In genomic region chr20:35286899-35287508, GRCh38 we compare ENCODE assay signal across 17 cellular contexts. TPM values are rescaled to one million over a fixed set of nuclear protein-coding genes. Genes with fewer than 3 reads are reported as not detected.
DNase-seq lines count a peak whose midpoint lies in the region; TF ChIP-seq lines count a peak whose summit lies in the region.
"Had no signal": no experiment of that assay in that cellular context is flagged by ENCODE, and none has a peak within 500 bp of the region (broad histone marks: within the 10 kb centered on the region; RNA-seq: fewer than 3 reads in every experiment).

No MANE protein-coding gene starts in this region.

- no peak overlapping the region for H3K4me2 ChIP-seq in mesenchymal stem cell (ENCODE audit: low read length, poor library complexity, severe bottlenecking)
- H3K4me2 ChIP-seq: BLaER1 had no signal

- CTCF ChIA-PET in RWPE1 (lab: Yijun Ruan, JAX), result interaction anchor here (0.6 to 0.9 kb wide), 2 partner anchors 17 to 52 kb away, joined by 3 to 5 read pairs; no protein-coding TSS in a partner anchor

- H3K4me3 ChIP-seq in mesenchymal stem cell (ENCODE audit: insufficient read depth in 1 of 2, low read depth in 1 of 2, low read length in 2 of 2), result no peak overlapping the region
- no peak overlapping the region for H3K4me3 ChIP-seq in colonic mucosa
- H3K4me3 ChIP-seq: BLaER1, GM12878, GM23248 had no signal

- H3K36me3 ChIP-seq in mesenchymal stem cell (ENCODE audit: control insufficient read depth in 1 of 2, insufficient read depth in 2 of 2, low read depth in 1 of 2, low read length in 2 of 2), result peaks cover 0 to 6% of the 10 kb centered on the region in 2 experiments
- no peaks in the 10 kb centered on the region for H3K36me3 ChIP-seq in colonic mucosa

- H3K9ac ChIP-seq in mesenchymal stem cell (ENCODE audit: low read length) (no peak overlapping the region), colonic mucosa (ENCODE audit: low read depth in 2 of 2, low read length in 2 of 2) (no peak overlapping the region)
- H3K9ac ChIP-seq: BLaER1, GM23248 had no signal

- H3K9me3 ChIP-seq in mesenchymal stem cell (ENCODE audit: control insufficient read depth, low read length), result no peaks in the 10 kb centered on the region
- no peaks in the 10 kb centered on the region for H3K9me3 ChIP-seq in colonic mucosa
- H3K9me3 ChIP-seq: BLaER1 had no signal

- H2BK120ac ChIP-seq in mesenchymal stem cell (ENCODE audit: low read depth, low read length), result no peak overlapping the region

- POLR2A ChIA-PET in RWPE1 (lab: Yijun Ruan, JAX; ENCODE audit: low non-redundant PET), result no interaction called here

- H3K4me1 ChIP-seq in mesenchymal stem cell (ENCODE audit: control insufficient read depth, insufficient read depth, low read depth, low read length) (peaks cover 15% of the 10 kb centered on the region), colonic mucosa (peaks cover 10% of the 10 kb centered on the region)

- no peak overlapping the region for H2BK5ac ChIP-seq in mesenchymal stem cell (ENCODE audit: low read depth, low read length, poor library complexity, severe bottlenecking)

- H2BK12ac ChIP-seq in mesenchymal stem cell (ENCODE audit: low read length in 2 of 2), result no peak overlapping the region

- intact Hi-C loops in colonic mucosa (cut with DNase I), result no loop called here

- H3K23ac ChIP-seq in mesenchymal stem cell (ENCODE audit: low read length in 2 of 2), result no peak overlapping the region

- H3K79me1 ChIP-seq in mesenchymal stem cell (replicated peaks; ENCODE audit: low read length, poor library complexity, severe bottlenecking), result no peaks in the 10 kb centered on the region

- no peak for DNase-seq in RWPE1 (ENCODE audit: low spot score)
- DNase-seq in epidermal melanocyte (ENCODE audit: insufficient read length, low spot score), result peak; percentile 6
- no peak for DNase-seq in mesenchymal stem cell
- no peak for DNase-seq in 8988T
- no peak for DNase-seq in activated CD4-positive, CD25-positive, alpha-beta regulatory T cell treated with anti-CD3 and anti-CD28 coated beads, Interleukin-2, amount 50 U/mL, for 72 hours
- DNase-seq in colonic mucosa, result no peak
- DNase-seq: AML-193; Calu3; CD4-positive, CD25-positive, alpha-beta regulatory T cell; DMS 273 treated with DMSO at 0.1 percent for 48 hours; GM23248 had no signal

- H3K4ac ChIP-seq in mesenchymal stem cell (ENCODE audit: low read depth in 1 of 2, low read length in 2 of 2), result no peak overlapping the region

- WGBS in mesenchymal stem cell, result 90% methylated on average over 17 of the region's 17 CpGs

- H3K14ac ChIP-seq in mesenchymal stem cell (ENCODE audit: low read length in 2 of 2), result no peak overlapping the region

- H2AK5ac ChIP-seq in mesenchymal stem cell (ENCODE audit: low read length, severe bottlenecking), result peak overlapping the region; percentile 80

- H3K27me3 ChIP-seq in mesenchymal stem cell (ENCODE audit: control insufficient read depth in 1 of 2, insufficient read depth in 1 of 2, low read length in 2 of 2) (peaks cover 0 to 10% of the 10 kb centered on the region in 2 experiments), colonic mucosa (no peaks in the 10 kb centered on the region)
- H3K27me3 ChIP-seq: BLaER1 had no signal

- peak overlapping the region; percentile 11; the same call in 1 of the 2 replicates for H3K27ac ChIP-seq in RWPE1
- no peak overlapping the region for H3K27ac ChIP-seq in mesenchymal stem cell (ENCODE audit: low read length, poor library complexity, severe bottlenecking)
- no peak overlapping the region for H3K27ac ChIP-seq in colonic mucosa
- H3K27ac ChIP-seq: BLaER1, GM23248 had no signal

- H2BK15ac ChIP-seq in mesenchymal stem cell (ENCODE audit: low read depth, poor library complexity, severe bottlenecking), result peak overlapping the region; percentile 50

- no peak overlapping the region for H4K91ac ChIP-seq in mesenchymal stem cell (ENCODE audit: low read length)

- TF ChIP-seq CTCF in RWPE1 (conservative IDR thresholded peaks at IDR 0.05; ENCODE audit: low read depth), result no peak
- no peak for TF ChIP-seq CTCF in colonic mucosa (IDR thresholded peaks at IDR 0.05)

- H2AFZ ChIP-seq in mesenchymal stem cell (ENCODE audit: low read depth, low read length), result no peak overlapping the region
- H2AFZ ChIP-seq: GM23248 had no signal

- H4K8ac ChIP-seq in mesenchymal stem cell (ENCODE audit: low read length), result no peak overlapping the region

- no peak overlapping the region for H3K18ac ChIP-seq in mesenchymal stem cell (ENCODE audit: low read depth in 1 of 2, low read length in 2 of 2)

RNA-seq across cellular contexts. Expression of gene EIF6, which starts 2.4 kb away (rescaled TPM):
- polyA plus RNA-seq in mesenchymal stem cell (2013, experiment 1 of 2), result 110 TPM
- 112 TPM for polyA plus RNA-seq in mesenchymal stem cell (2013, experiment 2 of 2)
- total RNA-seq in colonic mucosa, result 100 to 1,000 TPM; 163 to 194 TPM

RNA-seq across cellular contexts. Expression of gene FAM83C, which starts 5.2 kb away (rescaled TPM):
- polyA plus RNA-seq in mesenchymal stem cell (2013, experiment 1 of 2), result not detected
- polyA plus RNA-seq in mesenchymal stem cell (2013, experiment 2 of 2), result not detected
- total RNA-seq in colonic mucosa, result under 1 TPM in 1 of 2 donors, not detected in 1; 0.45 TPM
- total RNA-seq: A673; Calu3; CD4-positive, CD25-positive, alpha-beta regulatory T cell; Daoy; GM12878; GM23248; H7; HT1080 had no signal
- polyA plus RNA-seq: CD4-positive, CD25-positive, alpha-beta regulatory T cell; GM12878; GM23248 had no signal

RNA-seq across cellular contexts. Expression of gene MMP24OS, which starts 9.1 kb away (rescaled TPM):
- polyA plus RNA-seq in mesenchymal stem cell (2013, experiment 1 of 2), result 114 TPM
- 114 TPM for polyA plus RNA-seq in mesenchymal stem cell (2013, experiment 2 of 2)
- total RNA-seq in colonic mucosa, result 100 to 1,000 TPM in 1 of 2 donors, 10 to 100 TPM in 1; 83.9 to 123 TPM
